In the genomic region with DNA sequence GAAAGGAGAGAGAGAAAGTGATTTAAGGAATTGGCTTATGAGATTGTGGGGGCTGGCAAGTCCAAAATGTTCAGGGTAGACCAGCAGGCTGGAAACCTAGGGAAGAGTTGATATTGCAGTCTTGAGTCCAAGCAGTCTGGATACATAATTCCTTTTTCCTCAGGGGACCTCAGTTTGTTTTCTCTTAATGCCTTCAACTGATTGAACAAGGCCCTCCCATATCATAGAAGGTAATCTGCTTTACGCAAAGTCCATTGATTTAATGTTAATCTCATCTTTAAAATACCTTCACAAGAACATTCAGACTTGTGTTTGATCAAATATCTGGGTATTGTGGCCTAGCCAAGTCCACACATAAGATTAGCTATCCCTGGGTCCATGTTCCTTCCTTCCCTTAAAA, we compare ENCODE assay signal across 39 cellular contexts.
"Had no signal": no experiment of that assay in that cellular context is flagged by ENCODE, and none has a peak within 500 bp of the region (broad histone marks: within the 10 kb centered on the region; RNA-seq: fewer than 3 reads in every experiment).

No MANE protein-coding gene starts in this region.

- H3K4me3 ChIP-seq: ascending aorta, body of pancreas, breast epithelium, cardiac muscle cell had no signal

- ATAC-seq: activated naive CD4-positive, alpha-beta T cell treated with anti-CD3 and anti-CD28 coated beads, Interleukin-2, amount 50 U/mL, for 72 hours; activated naive CD8-positive, alpha-beta T cell treated with anti-CD3 and anti-CD28 coated beads, Interleukin-2, amount 50 U/mL, for 24 hours; activated T-cell treated with anti-CD3 and anti-CD28 coated beads, Interleukin-2, amount 50 U/mL, for 4 hours; activated T-cell treated with anti-CD3 and anti-CD28 coated beads, Interleukin-2, amount 50 U/mL, for 72 hours; activated T-helper 17 cell treated with anti-CD3 and anti-CD28 coated beads, Interleukin-2, amount 50 U/mL, for 72 hours; body of pancreas had no signal

- H3K27me3 Mint-ChIP-seq: activated naive CD4-positive, alpha-beta T cell treated with anti-CD3 and anti-CD28 coated beads, Interleukin-2, amount 10 ng/mL, durations not matched to agents 7 days and 5 days; activated naive CD4-positive, alpha-beta T cell treated with anti-CD3 and anti-CD28 coated beads, Interleukin-2, amount 50 U/mL, for 24 hours; activated T-cell treated with anti-CD3 and anti-CD28 coated beads, Interleukin-2, amount 50 U/mL, for 24 hours; central memory CD8-positive, alpha-beta T cell had no signal

- H3K27ac Mint-ChIP-seq: activated naive CD4-positive, alpha-beta T cell treated with anti-CD3 and anti-CD28 coated beads for 36 hours; activated naive CD4-positive, alpha-beta T cell treated with anti-CD3 and anti-CD28 coated beads, Interleukin-2, amount 10 ng/mL, durations not matched to agents 7 days and 5 days; activated naive CD4-positive, alpha-beta T cell treated with anti-CD3 and anti-CD28 coated beads, Interleukin-2, amount 50 U/mL, for 24 hours; activated naive CD4-positive, alpha-beta T cell treated with anti-CD3 and anti-CD28 coated beads, Interleukin-2, amount 50 U/mL, for 72 hours; activated naive CD8-positive, alpha-beta T cell; activated naive CD8-positive, alpha-beta T cell treated with anti-CD3 and anti-CD28 coated beads for 36 hours; activated naive CD8-positive, alpha-beta T cell treated with anti-CD3 and anti-CD28 coated beads, Interleukin-2, amount 10 ng/mL, durations not matched to agents 7 days and 5 days; activated naive CD8-positive, alpha-beta T cell treated with anti-CD3 and anti-CD28 coated beads, Interleukin-2, amount 50 U/mL, for 24 hours; activated T-cell treated with anti-CD3 and anti-CD28 coated beads, Interleukin-2, amount 50 U/mL, for 24 hours; activated T-cell treated with anti-CD3 and anti-CD28 coated beads, Interleukin-2, amount 50 U/mL, for 72 hours; activated T-helper 1 cell treated with anti-CD3 and anti-CD28 coated beads, Interleukin-12 subunit alpha, Interleukin-12 subunit beta, Interleukin-2, Interleukin-4 antibody, amounts not matched to agents 30 ng/mL and 10 ng/mL and 1 ng/mL, durations not matched to agents 14 hours and 24 hours and 36 hours; activated T-helper 17 cell treated with anti-CD3 and anti-CD28 coated beads, Interleukin-2, amount 50 U/mL, for 72 hours; activated T-helper 2 cell treated with anti-CD3 and anti-CD28 coated beads, Interferon-gamma antibody, Interleukin-2, Interleukin-4, amounts not matched to agents 10 μg/mL and 5 μg/mL and 100 μg/mL, durations not matched to agents 14 hours and 24 hours and 36 hours had no signal

- DNase-seq: activated effector memory CD4-positive, alpha-beta T cell treated with anti-CD3 and anti-CD28 coated beads, Interleukin-2, amount 50 U/mL, for 16 hours; activated effector memory CD4-positive, alpha-beta T cell treated with Interleukin-2 at 50 U/mL for 16 hours; activated gamma-delta T cell; activated gamma-delta T cell treated with Interleukin-2 at 50 U/mL for 16 hours; activated naive CD4-positive, alpha-beta T cell; activated naive CD4-positive, alpha-beta T cell treated with anti-CD3 and anti-CD28 coated beads for 36 hours; activated naive CD4-positive, alpha-beta T cell treated with anti-CD3 and anti-CD28 coated beads, Interleukin-2, amount 10 ng/mL, durations not matched to agents 7 days and 5 days; activated naive CD4-positive, alpha-beta T cell treated with anti-CD3 and anti-CD28 coated beads, Interleukin-2, amount 50 U/mL, for 16 hours; activated naive CD4-positive, alpha-beta T cell treated with Interleukin-2 at 50 U/mL for 16 hours; activated naive CD8-positive, alpha-beta T cell treated with anti-CD3 and anti-CD28 coated beads for 36 hours; activated naive CD8-positive, alpha-beta T cell treated with anti-CD3 and anti-CD28 coated beads, Interleukin-2, amount 10 ng/mL, durations not matched to agents 7 days and 5 days; activated naive CD8-positive, alpha-beta T cell treated with anti-CD3 and anti-CD28 coated beads, Interleukin-2, amount 50 U/mL, for 24 hours; activated T-cell treated with anti-CD3 and anti-CD28 coated beads, Interleukin-2, amount 50 U/mL, for 1 hour; activated T-cell treated with anti-CD3 and anti-CD28 coated beads, Interleukin-2, amount 50 U/mL, for 24 hours; activated T-cell treated with anti-CD3 and anti-CD28 coated beads, Interleukin-2, amount 50 U/mL, for 4 hours; activated T-cell treated with anti-CD3 and anti-CD28 coated beads, Interleukin-2, amount 50 U/mL, for 48 hours; activated T-cell treated with anti-CD3 and anti-CD28 coated beads, Interleukin-2, amount 50 U/mL, for 72 hours; amniotic stem cell; amygdala; anterior cingulate cortex; aorta; body of pancreas; brain microvascular endothelial cell; caudate nucleus; central memory CD4-positive, alpha-beta T cell; cerebellar nuclear complex had no signal

- H3K4me1 ChIP-seq: ascending aorta, body of pancreas, breast epithelium had no signal

- H3K27ac ChIP-seq: ascending aorta, body of pancreas, brain microvascular endothelial cell, breast epithelium, cardiac muscle cell had no signal

- H3K4me1 Mint-ChIP-seq: activated naive CD4-positive, alpha-beta T cell treated with anti-CD3 and anti-CD28 coated beads, Interleukin-2, amount 10 ng/mL, durations not matched to agents 7 days and 5 days; activated naive CD4-positive, alpha-beta T cell treated with anti-CD3 and anti-CD28 coated beads, Interleukin-2, amount 50 U/mL, for 24 hours; activated naive CD8-positive, alpha-beta T cell treated with anti-CD3 and anti-CD28 coated beads for 36 hours; activated naive CD8-positive, alpha-beta T cell treated with anti-CD3 and anti-CD28 coated beads, Interleukin-2, amount 10 ng/mL, durations not matched to agents 7 days and 5 days; activated naive CD8-positive, alpha-beta T cell treated with anti-CD3 and anti-CD28 coated beads, Interleukin-2, amount 50 U/mL, for 24 hours; activated T-helper 17 cell treated with anti-CD3 and anti-CD28 coated beads, Interleukin-2, amount 50 U/mL, for 72 hours; central memory CD8-positive, alpha-beta T cell had no signal

- H3K27me3 ChIP-seq: ascending aorta, body of pancreas, brain microvascular endothelial cell, breast epithelium, cardiac muscle cell had no signal

- H3K9me3 ChIP-seq: ascending aorta, body of pancreas, breast epithelium had no signal

- H3K4me3 Mint-ChIP-seq: activated naive CD4-positive, alpha-beta T cell treated with anti-CD3 and anti-CD28 coated beads for 36 hours; activated naive CD4-positive, alpha-beta T cell treated with anti-CD3 and anti-CD28 coated beads, Interleukin-2, amount 10 ng/mL, durations not matched to agents 7 days and 5 days; activated naive CD4-positive, alpha-beta T cell treated with anti-CD3 and anti-CD28 coated beads, Interleukin-2, amount 50 U/mL, for 24 hours; activated naive CD8-positive, alpha-beta T cell; activated naive CD8-positive, alpha-beta T cell treated with anti-CD3 and anti-CD28 coated beads for 36 hours; activated naive CD8-positive, alpha-beta T cell treated with anti-CD3 and anti-CD28 coated beads, Interleukin-2, amount 10 ng/mL, durations not matched to agents 7 days and 5 days; activated naive CD8-positive, alpha-beta T cell treated with anti-CD3 and anti-CD28 coated beads, Interleukin-2, amount 50 U/mL, for 24 hours; activated T-cell treated with anti-CD3 and anti-CD28 coated beads, Interleukin-2, amount 50 U/mL, for 24 hours; activated T-cell treated with anti-CD3 and anti-CD28 coated beads, Interleukin-2, amount 50 U/mL, for 4 hours; activated T-cell treated with anti-CD3 and anti-CD28 coated beads, Interleukin-2, amount 50 U/mL, for 72 hours; activated T-helper 1 cell treated with anti-CD3 and anti-CD28 coated beads, Interleukin-12 subunit alpha, Interleukin-12 subunit beta, Interleukin-2, Interleukin-4 antibody, amounts not matched to agents 30 ng/mL and 10 ng/mL and 1 ng/mL, durations not matched to agents 14 hours and 24 hours and 36 hours; activated T-helper 17 cell treated with anti-CD3 and anti-CD28 coated beads, Interleukin-2, amount 50 U/mL, for 72 hours; brain; central memory CD8-positive, alpha-beta T cell had no signal

- H3K9me3 Mint-ChIP-seq: activated naive CD4-positive, alpha-beta T cell treated with anti-CD3 and anti-CD28 coated beads for 36 hours; activated naive CD4-positive, alpha-beta T cell treated with anti-CD3 and anti-CD28 coated beads, Interleukin-2, amount 10 ng/mL, durations not matched to agents 7 days and 5 days; activated naive CD4-positive, alpha-beta T cell treated with anti-CD3 and anti-CD28 coated beads, Interleukin-2, amount 50 U/mL, for 72 hours; activated naive CD8-positive, alpha-beta T cell treated with anti-CD3 and anti-CD28 coated beads for 36 hours; activated naive CD8-positive, alpha-beta T cell treated with anti-CD3 and anti-CD28 coated beads, Interleukin-2, amount 10 ng/mL, durations not matched to agents 7 days and 5 days; activated T-cell treated with anti-CD3 and anti-CD28 coated beads, Interleukin-2, amount 50 U/mL, for 24 hours; activated T-cell treated with anti-CD3 and anti-CD28 coated beads, Interleukin-2, amount 50 U/mL, for 4 hours; activated T-helper 1 cell treated with anti-CD3 and anti-CD28 coated beads, Interleukin-12 subunit alpha, Interleukin-12 subunit beta, Interleukin-2, Interleukin-4 antibody, amounts not matched to agents 30 ng/mL and 10 ng/mL and 1 ng/mL, durations not matched to agents 14 hours and 24 hours and 36 hours; activated T-helper 17 cell treated with anti-CD3 and anti-CD28 coated beads, Interleukin-2, amount 50 U/mL, for 72 hours; activated T-helper 2 cell treated with anti-CD3 and anti-CD28 coated beads, Interferon-gamma antibody, Interleukin-2, Interleukin-4, amounts not matched to agents 10 μg/mL and 5 μg/mL and 100 μg/mL, durations not matched to agents 14 hours and 24 hours and 36 hours; central memory CD8-positive, alpha-beta T cell had no signal

- H3K36me3 Mint-ChIP-seq: activated naive CD4-positive, alpha-beta T cell treated with anti-CD3 and anti-CD28 coated beads, Interleukin-2, amount 10 ng/mL, durations not matched to agents 7 days and 5 days; activated naive CD4-positive, alpha-beta T cell treated with anti-CD3 and anti-CD28 coated beads, Interleukin-2, amount 50 U/mL, for 24 hours; activated naive CD4-positive, alpha-beta T cell treated with anti-CD3 and anti-CD28 coated beads, Interleukin-2, amount 50 U/mL, for 72 hours; activated naive CD8-positive, alpha-beta T cell; activated naive CD8-positive, alpha-beta T cell treated with anti-CD3 and anti-CD28 coated beads for 36 hours; activated naive CD8-positive, alpha-beta T cell treated with anti-CD3 and anti-CD28 coated beads, Interleukin-2, amount 10 ng/mL, durations not matched to agents 7 days and 5 days; brain had no signal

- FAIRE-seq: astrocyte, bronchial epithelial cell had no signal

- H3K36me3 ChIP-seq: ascending aorta, brain microvascular endothelial cell, breast epithelium, cardiac muscle cell had no signal
